ENCODE assay signal across 8 cellular contexts in the genomic region with DNA sequence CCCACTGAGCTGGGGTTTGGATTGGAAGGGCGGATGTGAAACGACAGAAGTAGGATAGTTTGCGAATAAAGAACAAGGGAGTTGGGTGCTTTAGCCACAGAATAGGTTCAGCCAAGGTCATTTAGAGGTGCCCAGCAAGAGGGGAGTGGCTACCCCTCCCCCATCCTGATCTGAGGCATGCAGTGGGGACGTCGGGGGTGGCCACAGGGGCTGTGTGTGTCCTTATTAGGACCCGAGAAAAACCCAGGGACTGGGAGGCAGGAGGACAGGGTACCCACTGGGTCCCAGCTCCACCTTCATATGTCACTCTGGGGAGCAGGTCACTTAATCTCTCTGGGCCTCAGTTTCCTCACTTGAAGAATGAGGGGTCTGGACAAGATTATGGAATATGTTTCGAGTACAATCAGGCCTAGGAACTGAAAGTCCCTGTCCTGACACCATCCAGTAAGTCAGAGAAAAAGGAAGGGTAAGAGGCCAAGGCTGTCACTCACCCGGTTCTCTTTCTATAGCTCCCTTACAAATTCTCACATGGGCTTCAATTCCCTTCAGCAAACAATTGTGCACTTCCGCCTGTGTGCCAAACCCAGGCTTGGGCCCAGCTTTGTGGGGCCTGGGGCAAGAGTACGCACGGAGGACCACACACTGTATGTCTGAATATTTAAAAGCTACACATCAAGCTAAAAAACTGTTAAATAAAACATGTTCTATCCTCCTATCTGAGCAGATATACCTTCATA. TPM values are rescaled to one million over a fixed set of nuclear protein-coding genes. Genes with fewer than 3 reads are reported as not detected.
DNase-seq lines count a peak whose midpoint lies in the region; ATAC-seq and TF ChIP-seq lines count a peak whose summit lies in the region.

No MANE protein-coding gene starts in this region.

- H3K27ac Mint-ChIP-seq in activated naive CD4-positive, alpha-beta T cell treated with anti-CD3 and anti-CD28 coated beads for 36 hours: peak overlapping the region; percentile 69
- H3K27ac Mint-ChIP-seq in activated CD8-positive, alpha-beta T cell treated with anti-CD3 and anti-CD28 coated beads for 36 hours: peak overlapping the region; percentile 79

- no peak for ATAC-seq in activated CD8-positive, alpha-beta T cell treated with anti-CD3 and anti-CD28 coated beads for 36 hours
- ATAC-seq in HG03025 (IDR thresholded peaks at IDR 0.05; ENCODE audit: low FRiP score, unreplicated experiment): no peak

- H3K27me3 Mint-ChIP-seq in activated naive CD4-positive, alpha-beta T cell treated with anti-CD3 and anti-CD28 coated beads for 36 hours (ENCODE audit: low read depth): no peaks in the 10 kb centered on the region
- no peaks in the 10 kb centered on the region for H3K27me3 Mint-ChIP-seq in activated CD8-positive, alpha-beta T cell treated with anti-CD3 and anti-CD28 coated beads for 36 hours

- peak overlapping the region; percentile 70 to 75 for H3K27ac ChIP-seq in tibial artery

- H3K4me3 Mint-ChIP-seq in activated naive CD4-positive, alpha-beta T cell treated with anti-CD3 and anti-CD28 coated beads for 36 hours: peak overlapping the region; percentile 60
- H3K4me3 Mint-ChIP-seq in activated CD8-positive, alpha-beta T cell treated with anti-CD3 and anti-CD28 coated beads for 36 hours: peak overlapping the region; percentile 61

- no peaks in the 10 kb centered on the region for H3K36me3 ChIP-seq in tibial artery

- DNase-seq in activated naive CD4-positive, alpha-beta T cell treated with anti-CD3 and anti-CD28 coated beads for 36 hours: no peak
- no peak for DNase-seq in activated naive CD4-positive, alpha-beta T cell treated with Interleukin-2 at 50 U/mL for 16 hours
- no peak for DNase-seq in activated CD8-positive, alpha-beta T cell treated with anti-CD3 and anti-CD28 coated beads for 36 hours
- DNase-seq in iPS-NIHi11 (ENCODE audit: low spot score): peak; percentile 23
- no peak for DNase-seq in tibial artery
- no peak for DNase-seq in NCI-H2029 (lab: John Stamatoyannopoulos, UW)
- DNase-seq in KG1 (lab: John Stamatoyannopoulos, UW): no peak

- CTCF ChIA-PET in activated naive CD4-positive, alpha-beta T cell treated with anti-CD3 and anti-CD28 coated beads for 36 hours (lab: Charles Lee): interaction anchor here (0.6 to 1.5 kb wide), 4 partner anchors 10 to 168 kb away, joined by 3 to 4 read pairs (median 3); no protein-coding TSS in a partner anchor
- CTCF ChIA-PET in activated CD8-positive, alpha-beta T cell treated with anti-CD3 and anti-CD28 coated beads for 36 hours (lab: Charles Lee): interaction anchor here (1.5 kb wide), 1 partner anchor 158 kb away, joined by 3 read pairs; no protein-coding TSS in a partner anchor

- no peaks in the 10 kb centered on the region for H3K9me3 Mint-ChIP-seq in activated naive CD4-positive, alpha-beta T cell treated with anti-CD3 and anti-CD28 coated beads for 36 hours
- H3K9me3 Mint-ChIP-seq in activated CD8-positive, alpha-beta T cell treated with anti-CD3 and anti-CD28 coated beads for 36 hours: no peaks in the 10 kb centered on the region

- no peaks in the 10 kb centered on the region for H3K27me3 ChIP-seq in tibial artery

- no peaks in the 10 kb centered on the region for H3K36me3 Mint-ChIP-seq in activated naive CD4-positive, alpha-beta T cell treated with anti-CD3 and anti-CD28 coated beads for 36 hours (ENCODE audit: low read depth)
- H3K36me3 Mint-ChIP-seq in activated CD8-positive, alpha-beta T cell treated with anti-CD3 and anti-CD28 coated beads for 36 hours (ENCODE audit: low read depth): no peaks in the 10 kb centered on the region

- peak overlapping the region; percentile 39 to 43 for H3K4me3 ChIP-seq in tibial artery

- H3K4me1 Mint-ChIP-seq in activated naive CD4-positive, alpha-beta T cell treated with anti-CD3 and anti-CD28 coated beads for 36 hours (ENCODE audit: low read depth): peaks cover 10% of the 10 kb centered on the region
- peaks cover 10% of the 10 kb centered on the region for H3K4me1 Mint-ChIP-seq in activated CD8-positive, alpha-beta T cell treated with anti-CD3 and anti-CD28 coated beads for 36 hours (ENCODE audit: low read depth)

- H3K9me3 ChIP-seq in tibial artery: no peaks in the 10 kb centered on the region

- POLR2A ChIA-PET in activated CD8-positive, alpha-beta T cell treated with anti-CD3 and anti-CD28 coated beads for 36 hours (lab: Charles Lee): interaction anchor here (0.7 to 1.6 kb wide), 2 partner anchors 33 to 106 kb away, joined by 3 to 5 read pairs; no protein-coding TSS in a partner anchor

- H3K4me1 ChIP-seq in tibial artery: peaks cover 0 to 11% (median 0%) of the 10 kb centered on the region in 4 donors

- intact Hi-C loops in activated naive CD4-positive, alpha-beta T cell treated with anti-CD3 and anti-CD28 coated beads for 36 hours (cut with micrococcal nuclease): loop anchor here (1.0 kb wide), 5 partner anchors 57 to 263 kb away; partner anchors contain the start of gene DDX3X
- intact Hi-C loops in activated CD8-positive, alpha-beta T cell treated with anti-CD3 and anti-CD28 coated beads for 36 hours (cut with micrococcal nuclease): loop anchor here (10.0 kb wide), 2 partner anchors 108 to 168 kb away; partner anchors contain the start of gene DDX3X
- intact Hi-C loops in tibial artery (cut with DNase I; ENCODE audit: low total_unique reads): no loop called here

- no peak for TF ChIP-seq CTCF in activated CD8-positive, alpha-beta T cell treated with anti-CD3 and anti-CD28 coated beads for 36 hours (IDR thresholded peaks at IDR 0.05)
- TF ChIP-seq CTCF in tibial artery (IDR thresholded peaks at IDR 0.05): no peak

RNA-seq across cellular contexts. Expression of gene NYX, which starts 4.2 kb away (rescaled TPM):
- not detected for total RNA-seq in activated naive CD4-positive, alpha-beta T cell treated with anti-CD3 and anti-CD28 coated beads for 36 hours
- not detected for total RNA-seq in activated CD8-positive, alpha-beta T cell treated with anti-CD3 and anti-CD28 coated beads for 36 hours
